Comparison of ENCODE assay signal across 9 cellular contexts in genomic region chr10:108358912-108359311, GRCh38.
DNase-seq lines count a peak whose midpoint lies in the region; ATAC-seq and TF ChIP-seq lines count a peak whose summit lies in the region.
"Had no signal": no experiment of that assay in that cellular context is flagged by ENCODE, and none has a peak within 500 bp of the region (broad histone marks: within the 10 kb centered on the region; RNA-seq: fewer than 3 reads in every experiment).

No MANE protein-coding gene starts in this region.

- POLR2A ChIA-PET in activated CD4-positive, alpha-beta T cell treated with anti-CD3 and anti-CD28 coated beads for 36 hours (lab: Charles Lee) = no interaction called here

- no peak overlapping the region for H3K4me2 ChIP-seq in smooth muscle cell

- H3K36me3 Mint-ChIP-seq in activated CD4-positive, alpha-beta T cell treated with anti-CD3 and anti-CD28 coated beads for 36 hours (ENCODE audit: low read depth) = no peaks in the 10 kb centered on the region
- no peaks in the 10 kb centered on the region for H3K36me3 Mint-ChIP-seq in activated CD4-positive, alpha-beta T cell treated with anti-CD3 and anti-CD28 coated beads, Interleukin-2, amount 10 ng/mL, durations not matched to agents 24 days and 14 days (ENCODE audit: low read depth)

- no peaks in the 10 kb centered on the region for H4K20me1 ChIP-seq in smooth muscle cell (ENCODE audit: low read depth)

- DNase-seq in activated CD4-positive, alpha-beta T cell treated with anti-CD3 and anti-CD28 coated beads for 36 hours = peak; percentile 5
- DNase-seq in activated CD4-positive, alpha-beta T cell treated with anti-CD3 and anti-CD28 coated beads, Interleukin-2, amount 10 ng/mL, durations not matched to agents 24 days and 14 days = no peak
- DNase-seq in astrocyte of the cerebellum (ENCODE audit: low read depth) (peak; percentile 78), smooth muscle cell (lab: John Stamatoyannopoulos, UW; ENCODE audit: unreplicated experiment) (no peak), left ventricle myocardium superior (no peak), dorsolateral prefrontal cortex (no peak)
- DNase-seq: NCI-H226 had no signal

- peaks cover 2% of the 10 kb centered on the region for H3K9me3 Mint-ChIP-seq in activated CD4-positive, alpha-beta T cell treated with anti-CD3 and anti-CD28 coated beads for 36 hours (ENCODE audit: low read depth)
- H3K9me3 Mint-ChIP-seq in activated CD4-positive, alpha-beta T cell treated with anti-CD3 and anti-CD28 coated beads, Interleukin-2, amount 10 ng/mL, durations not matched to agents 24 days and 14 days = peaks cover 7% of the 10 kb centered on the region

- intact Hi-C loops in activated CD4-positive, alpha-beta T cell treated with anti-CD3 and anti-CD28 coated beads for 36 hours (cut with DNase I, micrococcal nuclease) = no loop called here
- intact Hi-C loops in activated CD4-positive, alpha-beta T cell treated with anti-CD3 and anti-CD28 coated beads, Interleukin-2, amount 10 ng/mL, durations not matched to agents 24 days and 14 days (cut with micrococcal nuclease) = no loop called here
- intact Hi-C loops in left ventricle myocardium superior (cut with micrococcal nuclease) (no loop called here), dorsolateral prefrontal cortex (cut with DNase I) (no loop called here)

- no peak overlapping the region for H3K9ac ChIP-seq in smooth muscle cell (ENCODE audit: low read depth)

- no peaks in the 10 kb centered on the region for H3K4me1 Mint-ChIP-seq in activated CD4-positive, alpha-beta T cell treated with anti-CD3 and anti-CD28 coated beads for 36 hours
- H3K4me1 Mint-ChIP-seq in activated CD4-positive, alpha-beta T cell treated with anti-CD3 and anti-CD28 coated beads, Interleukin-2, amount 10 ng/mL, durations not matched to agents 24 days and 14 days = no peaks in the 10 kb centered on the region

- H3K4me3 ChIP-seq in astrocyte of the cerebellum (ENCODE audit: low read depth, low read length) (no peak overlapping the region), smooth muscle cell (no peak overlapping the region), dorsolateral prefrontal cortex (no peak overlapping the region)

- H3K9me3 ChIP-seq in smooth muscle cell (replicated peaks; ENCODE audit: low read depth) = no peaks in the 10 kb centered on the region

- peak overlapping the region; percentile 82 for H3K27ac ChIP-seq in smooth muscle cell (ENCODE audit: low read depth)
- H3K27ac ChIP-seq in dorsolateral prefrontal cortex = no peak overlapping the region

- no peaks in the 10 kb centered on the region for H3K36me3 ChIP-seq in smooth muscle cell (ENCODE audit: low read depth)

- H3K27ac Mint-ChIP-seq in activated CD4-positive, alpha-beta T cell treated with anti-CD3 and anti-CD28 coated beads for 36 hours = no peak overlapping the region
- no peak overlapping the region for H3K27ac Mint-ChIP-seq in activated CD4-positive, alpha-beta T cell treated with anti-CD3 and anti-CD28 coated beads, Interleukin-2, amount 10 ng/mL, durations not matched to agents 24 days and 14 days

- CTCF ChIA-PET in activated CD4-positive, alpha-beta T cell treated with anti-CD3 and anti-CD28 coated beads for 36 hours (lab: Charles Lee) = no interaction called here

- WGBS in smooth muscle cell (ENCODE audit: low lambda C conversion rate) = 23% methylated on average over 3 of the region's 3 CpGs

- ATAC-seq in activated CD4-positive, alpha-beta T cell treated with anti-CD3 and anti-CD28 coated beads for 36 hours = peak; percentile 78
- ATAC-seq in HG03060 (IDR thresholded peaks at IDR 0.05; ENCODE audit: low read depth, unreplicated experiment) (peak; percentile 93), left ventricle myocardium superior (no peak), HG03108 (IDR thresholded peaks at IDR 0.05; ENCODE audit: unreplicated experiment) (no peak)

- TF ChIP-seq CTCF in astrocyte of the cerebellum (IDR thresholded peaks at IDR 0.05; ENCODE audit: low read depth, low read length, missing control alignments) = no peak
- peak; percentile 32 for TF ChIP-seq CTCF in smooth muscle cell (IDR thresholded peaks at IDR 0.05; ENCODE audit: borderline replicate concordance, insufficient read depth, poor library complexity, severe bottlenecking)
- peak in 3 of 56 donors; percentile 7 to 15 (median 12) for TF ChIP-seq CTCF in dorsolateral prefrontal cortex (IDR thresholded peaks at IDR 0.05 in 54 of 56, conservative IDR thresholded peaks at IDR 0.05 in 2 of 56; ENCODE audit: low read depth in 1 of 56, partially characterized antibody in 56 of 56)

- in situ Hi-C loops in astrocyte of the cerebellum (cut with HindIII; ENCODE audit: low sequenced_read_pairs) = no loop called here

- H3K27me3 ChIP-seq in smooth muscle cell (ENCODE audit: low read depth) (no peaks in the 10 kb centered on the region), dorsolateral prefrontal cortex (peaks cover 0 to 3% (median 0%) of the 10 kb centered on the region in 45 donors)

- no peaks in the 10 kb centered on the region for H3K79me2 ChIP-seq in smooth muscle cell (ENCODE audit: low read depth)

- H3F3A ChIP-seq in smooth muscle cell (ENCODE audit: low read depth) = no peaks in the 10 kb centered on the region

- no peak overlapping the region for H2AFZ ChIP-seq in smooth muscle cell (ENCODE audit: low read depth)

- no peaks in the 10 kb centered on the region for H3K4me1 ChIP-seq in smooth muscle cell (ENCODE audit: low read depth)

- no peaks in the 10 kb centered on the region for H3K27me3 Mint-ChIP-seq in activated CD4-positive, alpha-beta T cell treated with anti-CD3 and anti-CD28 coated beads for 36 hours
- H3K27me3 Mint-ChIP-seq in activated CD4-positive, alpha-beta T cell treated with anti-CD3 and anti-CD28 coated beads, Interleukin-2, amount 10 ng/mL, durations not matched to agents 24 days and 14 days = no peaks in the 10 kb centered on the region

- no peak overlapping the region for H3K4me3 Mint-ChIP-seq in activated CD4-positive, alpha-beta T cell treated with anti-CD3 and anti-CD28 coated beads for 36 hours
- H3K4me3 Mint-ChIP-seq in activated CD4-positive, alpha-beta T cell treated with anti-CD3 and anti-CD28 coated beads, Interleukin-2, amount 10 ng/mL, durations not matched to agents 24 days and 14 days = no peak overlapping the region

Comparison
In these comparisons a context has a peak if more than half of its experiments do, and no peak if none do; other contexts are left out.
1. DNase-seq: peak in activated CD4-positive, alpha-beta T cell treated with anti-CD3 and anti-CD28 coated beads for 36 hours (single experiment) and astrocyte of the cerebellum (single experiment); none in activated CD4-positive, alpha-beta T cell treated with anti-CD3 and anti-CD28 coated beads, Interleukin-2, amount 10 ng/mL, durations not matched to agents 24 days and 14 days (single experiment), smooth muscle cell (single experiment), left ventricle myocardium superior (single experiment) and dorsolateral prefrontal cortex (0 of 10).
2. ATAC-seq: peak in activated CD4-positive, alpha-beta T cell treated with anti-CD3 and anti-CD28 coated beads for 36 hours (single experiment) and HG03060 (single experiment); none in left ventricle myocardium superior (single experiment) and HG03108 (single experiment).